In genomic region chr7:107743567-107744344, GRCh38 we compare ENCODE assay signal across 1 cellular context.
A peak's percentile ranks its signal among the peaks of the same experiment; 100 is the strongest.
TF ChIP-seq lines count a peak whose summit lies in the region.

Gene CBLL1 (plus strand): TSS chr7:107744142. CDS start chr7:107744164, 22 bp downstream.

TF ChIP-seq in WTC11, 78 proteins besides CTCF, POLR2A, EP300 and RAD21 (continued from another document):
- TF ChIP-seq E2F5 (CRISPR knock-in tag; IDR thresholded peaks at IDR 0.05) = peak; percentile 49; the same call in 1 of the 2 replicates
- TF ChIP-seq CDX4 (CRISPR knock-in tag; IDR thresholded peaks at IDR 0.05; ENCODE audit: borderline replicate concordance) = no peak
- 0 out of 2 replicates have a peak, but pooled peaks have one; percentile 71 for TF ChIP-seq AFF4 (CRISPR knock-in tag; IDR thresholded peaks at IDR 0.05; ENCODE audit: borderline replicate concordance)
- TF ChIP-seq ZBTB43 (CRISPR knock-in tag; IDR thresholded peaks at IDR 0.05) = no peak
- TF ChIP-seq ZNF232 (CRISPR knock-in tag; IDR thresholded peaks at IDR 0.05) = 0 out of 2 replicates have a peak, but pooled peaks have one; percentile 33
- no peak for TF ChIP-seq NR1H2 (CRISPR knock-in tag; IDR thresholded peaks at IDR 0.05)
- 0 out of 2 replicates have a peak, but pooled peaks have one; percentile 28 for TF ChIP-seq MAX (CRISPR knock-in tag; IDR thresholded peaks at IDR 0.05)
- TF ChIP-seq GABPB1 (CRISPR knock-in tag; IDR thresholded peaks at IDR 0.05) = peak; percentile 34; the same call in 1 of the 2 replicates
- TF ChIP-seq JUN (CRISPR knock-in tag; IDR thresholded peaks at IDR 0.05) = peak; percentile 39; the same call in 1 of the 2 replicates
